Comparison of ENCODE assay signal across 1 cellular context in genomic region chr17:37518816-37519215, GRCh38.
TF ChIP-seq lines count a peak whose summit lies in the region.

No MANE protein-coding gene starts in this region.

TF ChIP-seq in IMR-90, 13 proteins besides CTCF, POLR2A, EP300 and RAD21:
- no peak for TF ChIP-seq USF2 (IDR thresholded peaks at IDR 0.05; ENCODE audit: low read depth, low read length)
- TF ChIP-seq RCOR1 (IDR thresholded peaks at IDR 0.05; ENCODE audit: insufficient replicate concordance, low read length): no peak
- TF ChIP-seq BHLHE40 (IDR thresholded peaks at IDR 0.05; ENCODE audit: low read depth, low read length): no peak
- TF ChIP-seq FOS (IDR thresholded peaks at IDR 0.05; ENCODE audit: low read depth, low read length): no peak
- no peak for TF ChIP-seq NFE2L2 (IDR thresholded peaks at IDR 0.05; ENCODE audit: low read depth, low read length)
- no peak for TF ChIP-seq MXI1 (IDR thresholded peaks at IDR 0.05; ENCODE audit: borderline replicate concordance, low read depth, low read length)
- no peak for TF ChIP-seq SMC3 (IDR thresholded peaks at IDR 0.05; ENCODE audit: low read depth, low read length)
- no peak for TF ChIP-seq CHD1 (IDR thresholded peaks at IDR 0.05; ENCODE audit: low read depth, low read length)
- no peak for TF ChIP-seq RFX5 (IDR thresholded peaks at IDR 0.05; ENCODE audit: low read depth, low read length)
- TF ChIP-seq MAFK (IDR thresholded peaks at IDR 0.05; ENCODE audit: low read depth, low read length): no peak
- TF ChIP-seq CEBPB (IDR thresholded peaks at IDR 0.05; ENCODE audit: low read depth, low read length): no peak
- TF ChIP-seq ELK1 (IDR thresholded peaks at IDR 0.05; ENCODE audit: borderline replicate concordance, low read depth, low read length): no peak
- no peak for TF ChIP-seq MAZ (IDR thresholded peaks at IDR 0.05; ENCODE audit: borderline replicate concordance, low read depth, low read length)
TF ChIP-seq in IMR-90: peak in this region for 0.
